In genomic region chr15:34799825-34800168, GRCh38 we compare ENCODE assay signal across 20 cellular contexts. TPM values are rescaled to one million over a fixed set of nuclear protein-coding genes. Genes with fewer than 3 reads are reported as not detected.
DNase-seq lines count a peak whose midpoint lies in the region; ATAC-seq, FAIRE-seq and TF ChIP-seq lines count a peak whose summit lies in the region.
"Had no signal": no experiment of that assay in that cellular context is flagged by ENCODE, and none has a peak within 500 bp of the region (broad histone marks: within the 10 kb centered on the region; RNA-seq: fewer than 3 reads in every experiment).

No MANE protein-coding gene starts in this region.

- DNase-seq in BE2C (no peak), NCI-H2171 (lab: John Stamatoyannopoulos, UW) (peak; percentile 40), chondrocyte (ENCODE audit: low spot score) (no peak), osteoblast (ENCODE audit: insufficient read length, low spot score, missing footprints) (peak; percentile 50), nucleus accumbens (lab: John Stamatoyannopoulos, UW) (no peak), kidney tubule cell (ENCODE audit: low spot score) (no peak), frontal cortex (ENCODE audit: low spot score in 2 of 2) (no peak)
- DNase-seq: activated CD8-positive, alpha-beta T cell treated with anti-CD3 and anti-CD28 coated beads, Interleukin-2, amount 10 ng/mL, durations not matched to agents 7 days and 5 days; activated naive CD8-positive, alpha-beta T cell treated with anti-CD3 and anti-CD28 coated beads, Interleukin-2, amount 10 ng/mL, durations not matched to agents 7 days and 5 days; activated T-cell treated with anti-CD3 and anti-CD28 coated beads, Interleukin-2, amount 50 U/mL, for 72 hours; naive B cell; NCI-H146; NCI-H526 treated with DMSO at 0.1 percent for 48 hours; stimulated activated CD4-positive, alpha-beta T cell treated with anti-CD3 and anti-CD28 coated beads, Interleukin-2, amount 100 ng/mL, for 48 hours; stimulated activated CD8-positive, alpha-beta memory T cell treated with anti-CD3 and anti-CD28 coated beads, Interleukin-4, amount 100 ng/mL, for 48 hours; T-helper 1 cell had no signal

- no peaks in the 10 kb centered on the region for H3K79me2 ChIP-seq in osteoblast (ENCODE audit: insufficient read depth, low read length)

- peak overlapping the region; percentile 88 for H3K27ac Mint-ChIP-seq in chondrocyte (ENCODE audit: unreplicated experiment)
- H3K27ac Mint-ChIP-seq: activated CD8-positive, alpha-beta T cell treated with anti-CD3 and anti-CD28 coated beads, Interleukin-2, amount 10 ng/mL, durations not matched to agents 7 days and 5 days; activated naive CD8-positive, alpha-beta T cell treated with anti-CD3 and anti-CD28 coated beads, Interleukin-2, amount 10 ng/mL, durations not matched to agents 7 days and 5 days; activated T-cell treated with anti-CD3 and anti-CD28 coated beads, Interleukin-2, amount 50 U/mL, for 72 hours had no signal

- H3K27me3 Mint-ChIP-seq in chondrocyte (ENCODE audit: low read depth) = no peaks in the 10 kb centered on the region

- FAIRE-seq in frontal cortex (lab: Jason Lieb, UNC) = no peak
- FAIRE-seq: RCC 7860 had no signal

- peak overlapping the region; percentile 37 for H3K4me3 ChIP-seq in BE2C (ENCODE audit: low read depth, low read length)
- H3K4me3 ChIP-seq in osteoblast (ENCODE audit: insufficient read depth, low read length) = no peak overlapping the region

- H3K36me3 Mint-ChIP-seq in chondrocyte (ENCODE audit: low read depth) = no peaks in the 10 kb centered on the region
- H3K36me3 Mint-ChIP-seq: naive B cell had no signal

- H3K4me1 ChIP-seq in BE2C (peaks cover 19% of the 10 kb centered on the region; the same call in 1 of the 2 replicates), osteoblast (ENCODE audit: insufficient read depth, low read length) (peaks cover 8% of the 10 kb centered on the region)

- ATAC-seq in HG03039 (IDR thresholded peaks at IDR 0.05; ENCODE audit: unreplicated experiment) = no peak
- ATAC-seq: activated CD8-positive, alpha-beta T cell treated with anti-CD3 and anti-CD28 coated beads, Interleukin-2, amount 10 ng/mL, durations not matched to agents 7 days and 5 days; activated T-cell treated with anti-CD3 and anti-CD28 coated beads, Interleukin-2, amount 50 U/mL, for 72 hours had no signal

- TF ChIP-seq CTCF in BE2C (IDR thresholded peaks at IDR 0.05; ENCODE audit: low read depth, low read length) (no peak), chondrocyte (IDR thresholded peaks at IDR 0.05) (no peak), osteoblast (IDR thresholded peaks at IDR 0.05; ENCODE audit: extremely low read depth, low read depth, low read length) (no peak)

- H3K36me3 ChIP-seq in BE2C (no peaks in the 10 kb centered on the region), osteoblast (ENCODE audit: insufficient read depth, low read length) (no peaks in the 10 kb centered on the region)

- peak overlapping the region; percentile 50 for H3K4me3 Mint-ChIP-seq in chondrocyte (ENCODE audit: unreplicated experiment)
- H3K4me3 Mint-ChIP-seq: activated CD8-positive, alpha-beta T cell treated with anti-CD3 and anti-CD28 coated beads, Interleukin-2, amount 10 ng/mL, durations not matched to agents 7 days and 5 days; activated naive CD8-positive, alpha-beta T cell treated with anti-CD3 and anti-CD28 coated beads, Interleukin-2, amount 10 ng/mL, durations not matched to agents 7 days and 5 days; activated T-cell treated with anti-CD3 and anti-CD28 coated beads, Interleukin-2, amount 50 U/mL, for 72 hours had no signal

- peaks cover 39% of the 10 kb centered on the region for H3K4me1 Mint-ChIP-seq in chondrocyte (ENCODE audit: low read depth)
- H3K4me1 Mint-ChIP-seq: activated naive CD8-positive, alpha-beta T cell treated with anti-CD3 and anti-CD28 coated beads, Interleukin-2, amount 10 ng/mL, durations not matched to agents 7 days and 5 days; naive B cell had no signal

- H3K9me3 Mint-ChIP-seq in chondrocyte (ENCODE audit: low read depth) = no peaks in the 10 kb centered on the region
- H3K9me3 Mint-ChIP-seq: activated naive CD8-positive, alpha-beta T cell treated with anti-CD3 and anti-CD28 coated beads, Interleukin-2, amount 10 ng/mL, durations not matched to agents 7 days and 5 days; activated T-cell treated with anti-CD3 and anti-CD28 coated beads, Interleukin-2, amount 50 U/mL, for 72 hours had no signal

- H3K27me3 ChIP-seq in BE2C (no peaks in the 10 kb centered on the region), osteoblast (ENCODE audit: insufficient read depth, low read length) (peaks cover 30% of the 10 kb centered on the region)

- no peak overlapping the region for H3K27ac ChIP-seq in osteoblast (ENCODE audit: low read depth, low read length)
- H3K27ac ChIP-seq: VCaP had no signal

- H3K4me2 ChIP-seq in osteoblast (ENCODE audit: insufficient read depth, low read length) = peak overlapping the region; percentile 42

- no peaks in the 10 kb centered on the region for H4K20me1 ChIP-seq in osteoblast (ENCODE audit: insufficient read depth, low read length)

- H2AFZ ChIP-seq in osteoblast (ENCODE audit: low read length) = peak overlapping the region; percentile 63

- H3K9me3 ChIP-seq in BE2C = no peaks in the 10 kb centered on the region
- H3K9me3 ChIP-seq in osteoblast (ENCODE audit: low read depth, low read length) = no peaks in the 10 kb centered on the region

RNA-seq across cellular contexts. Expression of gene ACTC1, which starts 4.4 kb away (rescaled TPM):
- polyA plus RNA-seq in BE2C (2012; ENCODE audit: insufficient read depth, insufficient read length, low read depth) = 3.1 TPM
- 6.2 to 19.5 TPM (median 7.1 TPM) in 3 replicates for total RNA-seq in chondrocyte
- not detected in 2 replicates for total RNA-seq in osteoblast
- 0.41 TPM for total RNA-seq in frontal cortex
- total RNA-seq: activated CD8-positive, alpha-beta T cell treated with anti-CD3 and anti-CD28 coated beads, Interleukin-2, amount 10 ng/mL, durations not matched to agents 7 days and 5 days; activated naive CD8-positive, alpha-beta T cell treated with anti-CD3 and anti-CD28 coated beads, Interleukin-2, amount 10 ng/mL, durations not matched to agents 7 days and 5 days; activated T-cell treated with anti-CD3 and anti-CD28 coated beads, Interleukin-2, amount 50 U/mL, for 72 hours had no signal

RNA-seq across cellular contexts. Expression of gene GJD2, which starts 45.0 kb away (rescaled TPM):
- polyA plus RNA-seq in BE2C (2012; ENCODE audit: insufficient read depth, insufficient read length, low read depth) = 6.6 TPM
- total RNA-seq in chondrocyte = not detected in 3 replicates
- total RNA-seq in osteoblast = not detected in 2 replicates
- total RNA-seq in frontal cortex = 6.5 TPM
- total RNA-seq: activated CD8-positive, alpha-beta T cell treated with anti-CD3 and anti-CD28 coated beads, Interleukin-2, amount 10 ng/mL, durations not matched to agents 7 days and 5 days; activated naive CD8-positive, alpha-beta T cell treated with anti-CD3 and anti-CD28 coated beads, Interleukin-2, amount 10 ng/mL, durations not matched to agents 7 days and 5 days; activated T-cell treated with anti-CD3 and anti-CD28 coated beads, Interleukin-2, amount 50 U/mL, for 72 hours; liver had no signal
- polyA plus RNA-seq: liver had no signal

Comparison
In these comparisons a context has a peak if more than half of its experiments do, and no peak if none do; other contexts are left out.
1. DNase-seq: peak in NCI-H2171 (single experiment) and osteoblast (single experiment); none in BE2C (single experiment), chondrocyte (single experiment), nucleus accumbens (0 of 56), kidney tubule cell (single experiment) and frontal cortex (0 of 2).